In genomic region chr4:111943796-111944203, GRCh38 we compare ENCODE assay signal across 8 cellular contexts.
A peak's percentile ranks its signal among the peaks of the same experiment; 100 is the strongest.
DNase-seq lines count a peak whose midpoint lies in the region; ATAC-seq lines count a peak whose summit lies in the region.

No MANE protein-coding gene starts in this region.

- H3K14ac ChIP-seq in trophoblast cell (ENCODE audit: low read length) = no peak overlapping the region

- no peaks in the 10 kb centered on the region for H3K9me3 ChIP-seq in trophoblast cell (ENCODE audit: insufficient read depth, low read depth, low read length)

- no peak overlapping the region for H2BK5ac ChIP-seq in trophoblast cell (ENCODE audit: low read depth, low read length, poor library complexity)

- WGBS in trophoblast cell (ENCODE audit: extremely low coverage, insufficient coverage, insufficient read length) = no CpG with 5 or more reads among the region's 7 CpGs

- H3K4me1 ChIP-seq in trophoblast cell (ENCODE audit: control insufficient read depth in 1 of 2, insufficient read depth in 2 of 2, low read length in 2 of 2) = no peaks in the 10 kb centered on the region

- H3K27me3 ChIP-seq in trophoblast cell (ENCODE audit: insufficient read depth, low read length) = no peaks in the 10 kb centered on the region

- no peak overlapping the region for H2AFZ ChIP-seq in trophoblast cell (ENCODE audit: insufficient read depth, low read length, poor library complexity)

- no peak overlapping the region for H3K27ac ChIP-seq in trophoblast cell (ENCODE audit: low read depth, low read length)

- H3K36me3 ChIP-seq in trophoblast cell (ENCODE audit: control insufficient read depth in 1 of 2, insufficient read depth in 2 of 2, low read length in 2 of 2) = no peaks in the 10 kb centered on the region

- H4K91ac ChIP-seq in trophoblast cell (ENCODE audit: low read depth, low read length) = no peak overlapping the region

- H4K8ac ChIP-seq in trophoblast cell (ENCODE audit: low read depth, low read length) = no peak overlapping the region

- H2AK5ac ChIP-seq in trophoblast cell (ENCODE audit: low read length) = no peak overlapping the region

- DNase-seq in DMS53 treated with DMSO at 0.1 percent for 48 hours (lab: John Stamatoyannopoulos, UW; ENCODE audit: unreplicated experiment) (peak; percentile 13), NCI-H526 (lab: John Stamatoyannopoulos, UW) (peak; percentile 46 to 63), ecto neural progenitor cell (ENCODE audit: low spot score) (peak; percentile 64), trophoblast cell (peak; percentile 9 to 46), NCI-H128 (lab: John Stamatoyannopoulos, UW; ENCODE audit: unreplicated experiment) (no peak), NCI-H2196 (lab: John Stamatoyannopoulos, UW; ENCODE audit: unreplicated experiment) (no peak)

- H3K4me2 ChIP-seq in trophoblast cell (ENCODE audit: low read length) = no peak overlapping the region

- ATAC-seq in GM19324 (IDR thresholded peaks at IDR 0.05; ENCODE audit: low FRiP score, unreplicated experiment) = peak; percentile 85
- peak; percentile 86 for ATAC-seq in HG03097 (IDR thresholded peaks at IDR 0.05; ENCODE audit: low FRiP score, unreplicated experiment)

- H3K9ac ChIP-seq in trophoblast cell (ENCODE audit: low read length) = no peak overlapping the region

- no peak overlapping the region for H3K4ac ChIP-seq in trophoblast cell (ENCODE audit: low read depth, low read length)

- H2BK12ac ChIP-seq in trophoblast cell (ENCODE audit: low read length) = no peak overlapping the region

- no peaks in the 10 kb centered on the region for H3K79me1 ChIP-seq in trophoblast cell (ENCODE audit: low read length)

- H3K79me2 ChIP-seq in trophoblast cell (ENCODE audit: control insufficient read depth, insufficient read depth, low read length, poor library complexity) = no peaks in the 10 kb centered on the region

- H3K4me3 ChIP-seq in trophoblast cell (ENCODE audit: low read depth, low read length) = no peak overlapping the region

- H2BK120ac ChIP-seq in trophoblast cell (ENCODE audit: insufficient read depth, low read length, poor library complexity) = no peak overlapping the region

- no peak overlapping the region for H3K23ac ChIP-seq in trophoblast cell (ENCODE audit: low read length)

- H4K12ac ChIP-seq in trophoblast cell (ENCODE audit: low read depth, low read length) = no peak overlapping the region

- H3K18ac ChIP-seq in trophoblast cell (ENCODE audit: low read length) = no peak overlapping the region

Comparison
In these comparisons a context has a peak if more than half of its experiments do, and no peak if none do; other contexts are left out.
1. DNase-seq: peak in DMS53 treated with DMSO at 0.1 percent for 48 hours (single experiment), NCI-H526 (2 of 2), ecto neural progenitor cell (single experiment) and trophoblast cell (2 of 2); none in NCI-H128 (single experiment) and NCI-H2196 (single experiment).